Comparison of ENCODE assay signal across 21 cellular contexts in the genomic region with DNA sequence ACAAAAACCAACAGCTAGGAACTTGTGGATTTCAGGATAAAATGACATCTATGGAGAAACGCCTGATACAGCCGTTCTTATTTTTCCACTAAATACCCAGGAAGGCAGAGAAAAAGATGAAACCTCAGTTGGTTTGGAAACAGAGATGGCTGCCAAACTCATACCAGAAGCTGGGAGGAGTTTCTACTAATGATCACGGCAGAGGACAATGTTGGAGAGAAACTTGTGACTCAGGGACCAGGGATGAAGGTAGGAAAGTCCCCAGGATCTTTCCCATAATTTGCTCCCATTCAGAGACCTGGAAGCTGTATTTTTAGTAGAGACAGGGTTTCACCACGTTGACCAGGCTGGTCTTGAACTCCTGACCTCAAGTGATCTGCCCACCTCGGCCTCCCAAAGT.
DNase-seq lines count a peak whose midpoint lies in the region; ATAC-seq and TF ChIP-seq lines count a peak whose summit lies in the region.
"Had no signal": no experiment of that assay in that cellular context is flagged by ENCODE, and none has a peak within 500 bp of the region (broad histone marks: within the 10 kb centered on the region; RNA-seq: fewer than 3 reads in every experiment).

No MANE protein-coding gene starts in this region.

- H3K27ac Mint-ChIP-seq in stimulated activated effector memory CD8-positive, alpha-beta T cell treated with anti-CD3 and anti-CD28 coated beads, Interleukin-12 subunit alpha, Interleukin-12 subunit beta, amount 100 ng/mL, for 72 hours, result no peak overlapping the region
- H3K27ac Mint-ChIP-seq: CD14-positive monocyte, GM23338 had no signal

- no peaks in the 10 kb centered on the region for H3K79me2 ChIP-seq in osteoblast (ENCODE audit: insufficient read depth, low read length)

- H3K56ac ChIP-seq in IMR-90 (ENCODE audit: extremely low read depth, insufficient read depth, low read length), result no peak overlapping the region

- dilution Hi-C loops in IMR-90 (cut with HindIII; ENCODE audit: low sequenced_read_pairs, unreplicated experiment), result no loop called here

- H3K36me3 Mint-ChIP-seq in stimulated activated effector memory CD8-positive, alpha-beta T cell treated with anti-CD3 and anti-CD28 coated beads, Interleukin-12 subunit alpha, Interleukin-12 subunit beta, amount 100 ng/mL, for 72 hours, result no peaks in the 10 kb centered on the region

- H4K20me1 ChIP-seq in IMR-90 (ENCODE audit: insufficient read depth, low read length), result no peaks in the 10 kb centered on the region
- no peaks in the 10 kb centered on the region for H4K20me1 ChIP-seq in osteoblast (ENCODE audit: insufficient read depth, low read length)

- no peak overlapping the region for H2BK20ac ChIP-seq in IMR-90 (ENCODE audit: low read depth, low read length)

- H3K4me3 Mint-ChIP-seq in stimulated activated effector memory CD8-positive, alpha-beta T cell treated with anti-CD3 and anti-CD28 coated beads, Interleukin-12 subunit alpha, Interleukin-12 subunit beta, amount 100 ng/mL, for 72 hours, result no peak overlapping the region
- H3K4me3 Mint-ChIP-seq: CD14-positive monocyte, GM23338 had no signal

- no peaks in the 10 kb centered on the region for H3K9me3 Mint-ChIP-seq in stimulated activated effector memory CD8-positive, alpha-beta T cell treated with anti-CD3 and anti-CD28 coated beads, Interleukin-12 subunit alpha, Interleukin-12 subunit beta, amount 100 ng/mL, for 72 hours

- H3K4ac ChIP-seq in IMR-90 (ENCODE audit: low read depth, low read length), result no peak overlapping the region

- no peak overlapping the region for H2AK5ac ChIP-seq in IMR-90 (ENCODE audit: low read depth, low read length)

- no peak for ATAC-seq in IMR-90 (ENCODE audit: low read depth)
- ATAC-seq in stimulated activated effector memory CD8-positive, alpha-beta T cell treated with anti-CD3 and anti-CD28 coated beads, Interleukin-12 subunit alpha, Interleukin-12 subunit beta, amount 100 ng/mL, for 72 hours, result no peak
- ATAC-seq: A549, GM23338, PC-3 had no signal

- no peaks in the 10 kb centered on the region for H3K4me1 ChIP-seq in IMR-90 (ENCODE audit: control insufficient read depth, insufficient read depth, low read length)
- peaks cover 7% of the 10 kb centered on the region for H3K4me1 ChIP-seq in osteoblast (ENCODE audit: insufficient read depth, low read length)
- H3K4me1 ChIP-seq: SJCRH30 had no signal

- no peak for TF ChIP-seq POLR2A in IMR-90 (IDR thresholded peaks at IDR 0.05; ENCODE audit: low read depth, low read length)

- BruUV-seq in IMR-90 (replicated peaks; lab: Mats Ljungman, UMichigan), result no TSS peak

- intact Hi-C loops in IMR-90 (cut with micrococcal nuclease), result no loop called here

- no peaks in the 10 kb centered on the region for H3K79me1 ChIP-seq in IMR-90 (ENCODE audit: low read depth in 1 of 2, low read length in 2 of 2)

- no peak overlapping the region for H2BK15ac ChIP-seq in IMR-90 (ENCODE audit: low read depth, low read length)

- 17% methylated on average over 1 of the region's 5 CpGs; no CpG with 5 or more reads in 1 of the 2 experiments for WGBS in IMR-90 (ENCODE audit: extremely low coverage in 2 of 2, insufficient read length in 1 of 2), 2 experiments

- in situ Hi-C loops in IMR-90 (cut with MboI; ENCODE audit: low sequenced_read_pairs), result no loop called here

- H3K9me1 ChIP-seq in IMR-90 (ENCODE audit: insufficient read depth, low read length), result peaks cover 3% of the 10 kb centered on the region; the same call in 1 of the 2 replicates

- H4K5ac ChIP-seq in IMR-90 (ENCODE audit: low read depth, low read length), result no peak overlapping the region

- H2AFZ ChIP-seq in IMR-90 (replicated peaks; ENCODE audit: low read length, poor library complexity) (no peak overlapping the region), osteoblast (ENCODE audit: low read length) (peak overlapping the region; percentile 76)
- H2AFZ ChIP-seq: GM23338 had no signal

- no peaks in the 10 kb centered on the region for H3K27me3 ChIP-seq in IMR-90 (ENCODE audit: control insufficient read depth, insufficient read depth, low read length)
- H3K27me3 ChIP-seq in osteoblast (ENCODE audit: insufficient read depth, low read length), result no peaks in the 10 kb centered on the region
- H3K27me3 ChIP-seq: SJCRH30 had no signal

- POLR2A ChIA-PET in IMR-90 (lab: Charles Lee; ENCODE audit: unreplicated experiment), result no interaction called here

- no peak overlapping the region for H2BK120ac ChIP-seq in IMR-90 (ENCODE audit: low read depth, low read length)

- no peak for TF ChIP-seq RAD21 in IMR-90 (IDR thresholded peaks at IDR 0.05; ENCODE audit: low read length)

- no peak overlapping the region for H3K18ac ChIP-seq in IMR-90 (ENCODE audit: low read depth, low read length)

- no peak overlapping the region for H2BK5ac ChIP-seq in IMR-90 (ENCODE audit: low read depth, low read length, poor library complexity, severe bottlenecking)

- no peak overlapping the region for H3K23ac ChIP-seq in IMR-90 (ENCODE audit: low read depth, low read length)

- no peak overlapping the region for H2AK9ac ChIP-seq in IMR-90 (replicated peaks; ENCODE audit: low read depth, low read length, poor library complexity)

- TF ChIP-seq CTCF in IMR-90 (conservative IDR thresholded peaks at IDR 0.05; ENCODE audit: low read depth, low read length), result no peak
- no peak for TF ChIP-seq CTCF in epithelial cell of esophagus (IDR thresholded peaks at IDR 0.05; ENCODE audit: insufficient read depth, low read depth, low read length, missing control alignments)
- no peak for TF ChIP-seq CTCF in osteoblast (IDR thresholded peaks at IDR 0.05; ENCODE audit: extremely low read depth, low read depth, low read length)

- no peaks in the 10 kb centered on the region for H3K36me3 ChIP-seq in IMR-90 (ENCODE audit: control insufficient read depth, insufficient read depth, low read length)
- H3K36me3 ChIP-seq in osteoblast (ENCODE audit: insufficient read depth, low read length), result no peaks in the 10 kb centered on the region
- H3K36me3 ChIP-seq: SJCRH30 had no signal

- H3K4me3 ChIP-seq in IMR-90 (ENCODE audit: insufficient read depth, low read depth, low read length) (no peak overlapping the region), epithelial cell of esophagus (ENCODE audit: low read length) (no peak overlapping the region), osteoblast (ENCODE audit: insufficient read depth, low read length) (peak overlapping the region; percentile 17)
- H3K4me3 ChIP-seq: A549, GM23338, SJCRH30 had no signal

- H4K91ac ChIP-seq in IMR-90 (ENCODE audit: insufficient read depth, low read depth, low read length), result no peak overlapping the region

- H3K4me1 Mint-ChIP-seq in stimulated activated effector memory CD8-positive, alpha-beta T cell treated with anti-CD3 and anti-CD28 coated beads, Interleukin-12 subunit alpha, Interleukin-12 subunit beta, amount 100 ng/mL, for 72 hours, result no peaks in the 10 kb centered on the region

- H3K27ac ChIP-seq in IMR-90 (ENCODE audit: insufficient read depth, low read length) (no peak overlapping the region), osteoblast (ENCODE audit: low read depth, low read length) (no peak overlapping the region)
- H3K27ac ChIP-seq: SJCRH30 had no signal

- H3K9me3 ChIP-seq in IMR-90 (ENCODE audit: control insufficient read depth, insufficient read depth, low read length), result peaks cover 2% of the 10 kb centered on the region
- no peaks in the 10 kb centered on the region for H3K9me3 ChIP-seq in osteoblast (ENCODE audit: low read depth, low read length)
- H3K9me3 ChIP-seq: SJCRH30 had no signal

- H4K8ac ChIP-seq in IMR-90 (ENCODE audit: low read depth in 2 of 2, low read length in 2 of 2), result no peak overlapping the region

- no peak overlapping the region for H3K9ac ChIP-seq in IMR-90 (ENCODE audit: low read depth, low read length)

- CTCF ChIA-PET in IMR-90 (lab: Yijun Ruan, JAX), result no interaction called here

- H3K14ac ChIP-seq in IMR-90 (replicated peaks; ENCODE audit: low read depth, low read length), result no peak overlapping the region

- DNase-seq in AG08395 (ENCODE audit: low spot score), result peak; percentile 51
- DNase-seq in IMR-90, result peak; percentile 35
- peak; percentile 22 for DNase-seq in epithelial cell of esophagus (ENCODE audit: low read depth)
- DNase-seq in osteoblast (ENCODE audit: insufficient read length, low spot score, missing footprints), result peak; percentile 88
- no peak for DNase-seq in NCI-H510A (lab: John Stamatoyannopoulos, UW)
- no peak for DNase-seq in stimulated activated effector memory CD8-positive, alpha-beta T cell treated with anti-CD3 and anti-CD28 coated beads, Interleukin-12 subunit alpha, Interleukin-12 subunit beta, amount 100 ng/mL, for 72 hours (ENCODE audit: low spot score in 2 of 2)
- DNase-seq in NOMO-1 treated with dmso at 0.1 percent for 144 hours (lab: John Stamatoyannopoulos, UW; ENCODE audit: unreplicated experiment), result no peak
- DNase-seq in activated CD4-positive, alpha-beta T cell treated with anti-CD3 and anti-CD28 coated beads, Interleukin-2, amount 50 U/mL, for 4 hours, result no peak
- DNase-seq: AML-193, DMS79 treated with DMSO at 0.1 percent for 48 hours, HCEC 1CT, KG1, NCI-H1417 treated with DMSO at 0.1 percent for 48 hours, NCI-H187 treated with DMSO at 0.1 percent for 48 hours, NCI-H2227 treated with DMSO at 0.1 percent for 48 hours, NCI-H524 treated with DMSO at 0.1 percent for 48 hours, PC-3, SJCRH30 had no signal

- no peak overlapping the region for H3K4me2 ChIP-seq in IMR-90 (ENCODE audit: low read depth, low read length)
- H3K4me2 ChIP-seq in osteoblast (ENCODE audit: insufficient read depth, low read length), result peak overlapping the region; percentile 25
- H3K4me2 ChIP-seq: A549, GM23338 had no signal

TF ChIP-seq in IMR-90, 13 proteins besides CTCF, POLR2A, EP300 and RAD21 (continues in another document):
- no peak for TF ChIP-seq SMC3 (IDR thresholded peaks at IDR 0.05; ENCODE audit: low read depth, low read length)
- no peak for TF ChIP-seq NFE2L2 (IDR thresholded peaks at IDR 0.05; ENCODE audit: low read depth, low read length)
- TF ChIP-seq FOS (IDR thresholded peaks at IDR 0.05; ENCODE audit: low read depth, low read length), result no peak
- TF ChIP-seq CEBPB (IDR thresholded peaks at IDR 0.05; ENCODE audit: low read depth, low read length), result no peak
- TF ChIP-seq MXI1 (IDR thresholded peaks at IDR 0.05; ENCODE audit: borderline replicate concordance, low read depth, low read length), result no peak
- no peak for TF ChIP-seq CHD1 (IDR thresholded peaks at IDR 0.05; ENCODE audit: low read depth, low read length)
- no peak for TF ChIP-seq MAZ (IDR thresholded peaks at IDR 0.05; ENCODE audit: borderline replicate concordance, low read depth, low read length)
- TF ChIP-seq USF2 (IDR thresholded peaks at IDR 0.05; ENCODE audit: low read depth, low read length), result no peak
- no peak for TF ChIP-seq MAFK (IDR thresholded peaks at IDR 0.05; ENCODE audit: low read depth, low read length)
- TF ChIP-seq BHLHE40 (IDR thresholded peaks at IDR 0.05; ENCODE audit: low read depth, low read length), result no peak

Comparison
In these comparisons a context has a peak if more than half of its experiments do, and no peak if none do; other contexts are left out.
1. DNase-seq: peak in AG08395 (single experiment), IMR-90 (single experiment), epithelial cell of esophagus (single experiment) and osteoblast (single experiment); none in NCI-H510A (single experiment), stimulated activated effector memory CD8-positive, alpha-beta T cell treated with anti-CD3 and anti-CD28 coated beads, Interleukin-12 subunit alpha, Interleukin-12 subunit beta, amount 100 ng/mL, for 72 hours (0 of 2), NOMO-1 treated with dmso at 0.1 percent for 144 hours (single experiment) and activated CD4-positive, alpha-beta T cell treated with anti-CD3 and anti-CD28 coated beads, Interleukin-2, amount 50 U/mL, for 4 hours (0 of 2).